In the genomic region with DNA sequence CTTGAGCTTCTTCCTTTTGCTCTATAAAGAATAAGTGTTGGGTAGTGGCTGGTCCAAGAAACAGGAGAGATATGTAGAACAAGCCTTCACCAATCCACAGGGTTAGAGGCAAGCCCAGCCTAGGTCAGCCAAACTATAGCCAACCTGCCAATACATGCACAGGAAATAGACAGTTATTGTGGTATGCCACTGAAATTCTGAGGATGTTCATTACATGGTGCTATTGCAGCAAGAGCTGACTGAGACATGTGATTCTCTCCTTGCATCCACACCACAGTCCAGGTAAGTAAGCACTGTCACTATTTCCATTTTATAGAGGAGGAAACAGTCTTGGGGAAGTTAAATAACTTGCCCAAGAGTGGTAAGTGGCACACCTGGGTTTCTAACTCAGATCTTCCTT, we compare ENCODE assay signal across 8 cellular contexts.
"Had no signal": no experiment of that assay in that cellular context is flagged by ENCODE, and none has a peak within 500 bp of the region (broad histone marks: within the 10 kb centered on the region; RNA-seq: fewer than 3 reads in every experiment).

No MANE protein-coding gene starts in this region.

- H3K4me3 ChIP-seq: GM12878 had no signal

- DNase-seq: GDM1, GF-D8 had no signal

- FAIRE-seq: G401.6, GM12878, GM12891, GM12892, GM18507, GM19239 had no signal

- ATAC-seq: GM12878 had no signal
